In the genomic region with DNA sequence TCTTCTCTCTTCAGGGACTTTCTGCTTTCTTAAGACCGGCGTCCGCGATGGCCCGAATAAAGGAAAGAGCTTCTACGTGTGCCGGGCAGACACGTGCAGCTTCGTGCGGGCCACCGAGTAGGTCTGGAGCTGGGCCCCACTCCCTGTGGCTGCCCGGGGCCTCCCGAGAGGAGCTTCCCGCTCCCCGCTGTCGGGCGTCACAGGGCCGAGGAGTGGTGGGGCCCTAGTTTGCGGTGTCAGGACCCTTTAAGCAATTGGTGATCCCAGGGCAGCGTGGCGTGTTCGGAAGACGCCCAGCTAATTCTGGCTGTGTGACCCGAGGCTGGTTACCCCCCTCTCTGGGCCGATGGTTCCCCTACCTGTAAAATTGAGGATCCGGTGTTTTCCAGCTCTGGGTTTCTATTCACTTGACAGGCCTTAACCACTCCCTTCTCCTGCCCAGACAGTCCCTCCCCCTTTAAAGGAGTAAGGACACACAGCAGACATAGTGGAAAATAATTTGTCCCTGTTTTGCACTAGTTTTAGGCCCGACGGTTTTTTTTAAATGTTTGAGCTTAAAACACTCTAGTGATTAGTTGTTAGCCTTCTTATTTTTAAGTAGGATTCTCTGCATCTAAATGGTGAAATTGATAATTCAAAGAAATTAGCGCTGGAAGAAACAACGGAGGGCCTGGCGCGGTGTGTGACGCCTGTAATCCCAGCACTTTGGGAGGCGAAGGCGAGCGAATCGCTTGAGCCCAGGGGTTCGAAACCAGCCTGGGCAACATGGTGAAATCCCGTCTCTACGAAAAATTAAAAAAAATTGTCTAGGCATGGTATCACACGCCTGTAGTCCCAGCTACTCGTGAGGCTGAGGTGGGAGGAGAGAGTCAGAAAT, we compare ENCODE assay signal across 8 cellular contexts. TPM values are rescaled to one million over a fixed set of nuclear protein-coding genes. Genes with fewer than 3 reads are reported as not detected.
DNase-seq lines count a peak whose midpoint lies in the region; ATAC-seq, FAIRE-seq and TF ChIP-seq lines count a peak whose summit lies in the region.

No MANE protein-coding gene starts in this region.

- ATAC-seq in GM18511 (IDR thresholded peaks at IDR 0.05; ENCODE audit: unreplicated experiment), result peak; percentile 12
- ATAC-seq in HG03097 (IDR thresholded peaks at IDR 0.05; ENCODE audit: low FRiP score, unreplicated experiment), result peak; percentile 10

- peaks cover 4 to 25% (median 12%) of the 10 kb centered on the region in 3 donors for H3K36me3 Mint-ChIP-seq in CD8-positive, alpha-beta memory T cell
- H3K36me3 Mint-ChIP-seq in chondrocyte (ENCODE audit: low read depth), result peaks cover 2% of the 10 kb centered on the region

- no peaks in the 10 kb centered on the region for H3K79me2 ChIP-seq in endothelial cell of umbilical vein (ENCODE audit: control insufficient read depth, insufficient read depth, low read length)

- no peaks in the 10 kb centered on the region for H3K27me3 ChIP-seq in CD8-positive, alpha-beta memory T cell (ENCODE audit: insufficient read depth, low read length, poor library complexity, severe bottlenecking)
- no peaks in the 10 kb centered on the region for H3K27me3 ChIP-seq in endothelial cell of umbilical vein (ENCODE audit: control insufficient read depth in 2 of 2, insufficient read depth in 2 of 2, low read length in 2 of 2)
- H3K27me3 ChIP-seq in mucosa of stomach (ENCODE audit: control insufficient read depth, insufficient read depth, low read length), result no peaks in the 10 kb centered on the region

- H3K4me3 ChIP-seq in CD8-positive, alpha-beta memory T cell (ENCODE audit: low read length), result peak overlapping the region; percentile 76
- H3K4me3 ChIP-seq in endothelial cell of umbilical vein (replicated peaks in 1 of 3; ENCODE audit: insufficient read depth in 1 of 3, low read depth in 1 of 3, low read length in 3 of 3), result peak overlapping the region; percentile 30 to 88 (median 69)
- H3K4me3 ChIP-seq in mucosa of stomach (ENCODE audit: low read length), result peak overlapping the region; percentile 87

- no peaks in the 10 kb centered on the region for H3K27me3 Mint-ChIP-seq in CD8-positive, alpha-beta memory T cell
- no peaks in the 10 kb centered on the region for H3K27me3 Mint-ChIP-seq in chondrocyte (ENCODE audit: low read depth)

- no peaks in the 10 kb centered on the region for H3K9me1 ChIP-seq in endothelial cell of umbilical vein (replicated peaks; ENCODE audit: control insufficient read depth, extremely low read depth, insufficient read depth, low read length)

- peak overlapping the region; percentile 70 for H3K9ac ChIP-seq in endothelial cell of umbilical vein (replicated peaks; ENCODE audit: extremely low read depth, insufficient read depth, low read length)
- peak overlapping the region; percentile 94 for H3K9ac ChIP-seq in mucosa of stomach (ENCODE audit: low read length)

- peak overlapping the region; percentile 81 for H3K27ac ChIP-seq in CD8-positive, alpha-beta memory T cell (ENCODE audit: low read depth, low read length)
- H3K27ac ChIP-seq in RWPE1 (peak overlapping the region; percentile 94), endothelial cell of umbilical vein (ENCODE audit: insufficient read depth, low read depth, low read length) (peak overlapping the region; percentile 28)

- TSS peak; percentile 77 for BruUV-seq in endothelial cell of umbilical vein (replicated peaks; lab: Mats Ljungman, UMichigan)

- FAIRE-seq in endothelial cell of umbilical vein (lab: Jason Lieb, UNC), result peak; percentile 46

- peak in 2 of 5 donors; percentile 12 to 33 for DNase-seq in CD8-positive, alpha-beta memory T cell
- DNase-seq in RWPE1 (ENCODE audit: low spot score) (peak; percentile 74), endothelial cell of umbilical vein (ENCODE audit: low read depth, low spot score) (peak; percentile 40), retina (no peak), chondrocyte (ENCODE audit: low spot score) (no peak)

- H3K4me3 Mint-ChIP-seq in CD8-positive, alpha-beta memory T cell, result no peak overlapping the region
- H3K4me3 Mint-ChIP-seq in chondrocyte (ENCODE audit: unreplicated experiment), result no peak overlapping the region

- peak overlapping the region in 3 of 8 donors; percentile 64 to 90 (median 78) for H3K27ac Mint-ChIP-seq in CD8-positive, alpha-beta memory T cell
- no peak overlapping the region for H3K27ac Mint-ChIP-seq in chondrocyte (ENCODE audit: unreplicated experiment)

- dilution Hi-C loops in endothelial cell of umbilical vein (cut with MboI; ENCODE audit: extremely low pct_ligation_motif_present, low sequenced_read_pairs), result no loop called here

- peaks cover 10% of the 10 kb centered on the region for H3K4me1 ChIP-seq in CD8-positive, alpha-beta memory T cell (ENCODE audit: insufficient read depth, low read length)
- H3K4me1 ChIP-seq in endothelial cell of umbilical vein (ENCODE audit: control insufficient read depth, extremely low read depth, insufficient read depth, low read length) (peaks cover 9% of the 10 kb centered on the region), mucosa of stomach (ENCODE audit: control insufficient read depth, insufficient read depth, low read length) (peaks cover 8% of the 10 kb centered on the region)

- no peak for TF ChIP-seq CTCF in RWPE1 (conservative IDR thresholded peaks at IDR 0.05; ENCODE audit: low read depth)
- TF ChIP-seq CTCF in endothelial cell of umbilical vein (IDR thresholded peaks at IDR 0.05; ENCODE audit: extremely low read depth in 1 of 2, insufficient read depth in 1 of 2, low read depth in 1 of 2, low read length in 2 of 2), result no peak
- TF ChIP-seq CTCF in chondrocyte (IDR thresholded peaks at IDR 0.05), result no peak

- H3K9me3 Mint-ChIP-seq in CD8-positive, alpha-beta memory T cell, result no peaks in the 10 kb centered on the region
- no peaks in the 10 kb centered on the region for H3K9me3 Mint-ChIP-seq in chondrocyte (ENCODE audit: low read depth)

- H3K9me3 ChIP-seq in CD8-positive, alpha-beta memory T cell (ENCODE audit: low read length), result no peaks in the 10 kb centered on the region
- H3K9me3 ChIP-seq in endothelial cell of umbilical vein (replicated peaks; ENCODE audit: control insufficient read depth, insufficient read depth, low read length) (no peaks in the 10 kb centered on the region), mucosa of stomach (ENCODE audit: control insufficient read depth, low read length) (no peaks in the 10 kb centered on the region)

- intact Hi-C loops in endothelial cell of umbilical vein (cut with micrococcal nuclease), result loop anchor here (2.0 to 10.0 kb wide), 6 partner anchors 34 to 834 kb away; a partner anchor contains a TSS

- peaks cover 37 to 56% (median 52%) of the 10 kb centered on the region in 3 donors for H3K4me1 Mint-ChIP-seq in CD8-positive, alpha-beta memory T cell
- peaks cover 14% of the 10 kb centered on the region for H3K4me1 Mint-ChIP-seq in chondrocyte (ENCODE audit: low read depth)

- no peaks in the 10 kb centered on the region for H4K20me1 ChIP-seq in endothelial cell of umbilical vein (replicated peaks; ENCODE audit: control insufficient read depth, extremely low read depth, insufficient read depth, low read length)

- CTCF ChIA-PET in CD8-positive, alpha-beta memory T cell (lab: Charles Lee), result interaction anchor here (0.8 to 2.4 kb wide), 10 partner anchors 12 to 698 kb away, joined by 3 to 17 read pairs (median 4); no protein-coding TSS in a partner anchor
- CTCF ChIA-PET in RWPE1 (lab: Yijun Ruan, JAX) (interaction anchor here (0.5 to 0.7 kb wide), 3 partner anchors 18 to 179 kb away, joined by 3 to 4 read pairs (median 3); no protein-coding TSS in a partner anchor), endothelial cell of umbilical vein (lab: Charles Lee) (interaction anchor here (0.6 to 5.9 kb wide), 20 partner anchors 9 to 698 kb away, joined by 3 to 91 read pairs (median 4); a partner anchor contains a TSS)

- POLR2A ChIA-PET in CD8-positive, alpha-beta memory T cell (lab: Charles Lee), result interaction anchor here (0.6 to 1.4 kb wide), 11 partner anchors 9 to 323 kb away, joined by 3 to 6 read pairs (median 3); no protein-coding TSS in a partner anchor
- POLR2A ChIA-PET in RWPE1 (lab: Yijun Ruan, JAX; ENCODE audit: low non-redundant PET) (interaction anchor here (0.5 kb wide), 1 partner anchor 267 kb away, joined by 3 read pairs; no protein-coding TSS in a partner anchor), endothelial cell of umbilical vein (lab: Charles Lee) (interaction anchor here (0.9 to 1.1 kb wide), 2 partner anchors 66 to 68 kb away, joined by 3 to 5 read pairs; no protein-coding TSS in a partner anchor)

- no peaks in the 10 kb centered on the region for H3K36me3 ChIP-seq in CD8-positive, alpha-beta memory T cell (ENCODE audit: insufficient read depth, low read length)
- H3K36me3 ChIP-seq in endothelial cell of umbilical vein (ENCODE audit: control insufficient read depth in 2 of 2, extremely low read depth in 1 of 2, insufficient read depth in 2 of 2, low read length in 2 of 2) (no peaks in the 10 kb centered on the region), mucosa of stomach (ENCODE audit: control insufficient read depth, insufficient read depth, low read length) (no peaks in the 10 kb centered on the region)

- H2AFZ ChIP-seq in endothelial cell of umbilical vein (ENCODE audit: low read depth, low read length), result peak overlapping the region; percentile 80

- no peak for TF ChIP-seq POLR2A in endothelial cell of umbilical vein (IDR thresholded peaks at IDR 0.05; ENCODE audit: low read depth, low read length)

- peak overlapping the region; percentile 53 for H3K4me2 ChIP-seq in endothelial cell of umbilical vein (ENCODE audit: insufficient read depth, low read length)

RNA-seq across cellular contexts. Expression of a gene that starts 0.6 kb away (rescaled TPM):
- 10 to 100 TPM; 89.0 TPM for total RNA-seq in CD8-positive, alpha-beta memory T cell
- polyA plus RNA-seq in CD8-positive, alpha-beta memory T cell, result 11.7 TPM
- total RNA-seq in endothelial cell of umbilical vein, result 44.1 and 44.4 TPM in 2 replicates
- polyA plus RNA-seq in endothelial cell of umbilical vein, result 7.0 and 8.8 TPM in 2 replicates
- polyA plus RNA-seq in endothelial cell of umbilical vein (2011; cell fraction: cytosol; rRNA removed), result 14.2 and 14.5 TPM in 2 replicates
- 27.9 and 32.6 TPM in 2 replicates for polyA plus RNA-seq in endothelial cell of umbilical vein (2011; cell fraction: nucleus; rRNA removed)
- 19.0 and 27.3 TPM in 2 replicates for polyA plus RNA-seq in endothelial cell of umbilical vein (2012)
- polyA minus RNA-seq in endothelial cell of umbilical vein, result 16.8 and 18.3 TPM in 2 replicates
- 27.1 TPM for polyA minus RNA-seq in endothelial cell of umbilical vein (2011; cell fraction: cytosol; rRNA and poly(A)+ RNA removed)
- polyA minus RNA-seq in endothelial cell of umbilical vein (2011; cell fraction: nucleus; rRNA and poly(A)+ RNA removed), result 21.9 and 31.3 TPM in 2 replicates
- total RNA-seq in chondrocyte, result 16.3 to 21.4 TPM (median 16.4 TPM) in 3 replicates

RNA-seq across cellular contexts. Expression of a gene that starts 59.1 kb away (rescaled TPM):
- under 1 TPM; 0.39 to 0.66 TPM for total RNA-seq in CD8-positive, alpha-beta memory T cell
- 72.0 TPM for polyA plus RNA-seq in CD8-positive, alpha-beta memory T cell
- total RNA-seq in endothelial cell of umbilical vein, result 0.30 and 0.97 TPM in 2 replicates
- 0.04 and 0.48 TPM in 2 replicates for polyA plus RNA-seq in endothelial cell of umbilical vein
- polyA plus RNA-seq in endothelial cell of umbilical vein (2011; cell fraction: cytosol; rRNA removed), result 0.20 and 0.32 TPM in 2 replicates
- 1.1 and 1.7 TPM in 2 replicates for polyA plus RNA-seq in endothelial cell of umbilical vein (2011; cell fraction: nucleus; rRNA removed)
- polyA plus RNA-seq in endothelial cell of umbilical vein (2012), result 0.72 TPM in 2 replicates
- 0.63 and 0.89 TPM in 2 replicates for polyA minus RNA-seq in endothelial cell of umbilical vein
- not detected for polyA minus RNA-seq in endothelial cell of umbilical vein (2011; cell fraction: cytosol; rRNA and poly(A)+ RNA removed)
- 0.82 and 3.1 TPM in 2 replicates for polyA minus RNA-seq in endothelial cell of umbilical vein (2011; cell fraction: nucleus; rRNA and poly(A)+ RNA removed)
- total RNA-seq in chondrocyte, result 0.79 to 1.4 TPM (median 1.0 TPM) in 3 replicates

Comparison
In these comparisons a context has a peak if more than half of its experiments do, and no peak if none do; other contexts are left out.
1. DNase-seq: peak in RWPE1 (single experiment) and endothelial cell of umbilical vein (single experiment); none in retina (single experiment) and chondrocyte (single experiment).
2. H3K27ac ChIP-seq: peak in every context shown above with its lines; median percentile 94 in RWPE1; 81 in CD8-positive, alpha-beta memory T cell; 28 in endothelial cell of umbilical vein.
3. Peak in every context shown above with its lines, with median percentiles within 50 percentile points of each other: H3K4me3 ChIP-seq.